In genomic region chr4:178185517-178185916, GRCh38 we compare ENCODE assay signal across 18 cellular contexts.
DNase-seq lines count a peak whose midpoint lies in the region; ATAC-seq, FAIRE-seq and TF ChIP-seq lines count a peak whose summit lies in the region.
"Had no signal": no experiment of that assay in that cellular context is flagged by ENCODE, and none has a peak within 500 bp of the region (broad histone marks: within the 10 kb centered on the region; RNA-seq: fewer than 3 reads in every experiment).

No MANE protein-coding gene starts in this region.

- intact Hi-C loops in Right ventricle myocardium inferior (cut with DNase I): no loop called here
- intact Hi-C loops in cardiac septum (cut with DNase I): loop anchor here (2.0 kb wide), 1 partner anchor 13 kb away; no protein-coding TSS in a partner anchor
- intact Hi-C loops in heart right ventricle (cut with DNase I): no loop called here
- intact Hi-C loops in right cardiac atrium (cut with DNase I): no loop called here

- H3K36me3 ChIP-seq in heart right ventricle: no peaks in the 10 kb centered on the region

- no peak for FAIRE-seq in GM12891 (lab: Jason Lieb, UNC)
- FAIRE-seq: GM12892, GM19239, HepG2, HTR-8/SVneo had no signal

- TF ChIP-seq POLR2A in GM12891 (IDR thresholded peaks at IDR 0.05; ENCODE audit: low read depth, low read length): no peak

- TF ChIP-seq CTCF in heart right ventricle (IDR thresholded peaks at IDR 0.05): no peak

- H3K4me3 ChIP-seq in heart right ventricle (no peak overlapping the region), right cardiac atrium (ENCODE audit: low read length) (no peak overlapping the region)

- peaks cover 0 to 15% (median 0%) of the 10 kb centered on the region in 11 donors for H3K9me3 ChIP-seq in heart right ventricle
- no peaks in the 10 kb centered on the region for H3K9me3 ChIP-seq in right cardiac atrium (ENCODE audit: control insufficient read depth, low read length)

- H3K27me3 ChIP-seq in heart right ventricle (no peaks in the 10 kb centered on the region), right cardiac atrium (ENCODE audit: control insufficient read depth, insufficient read depth) (no peaks in the 10 kb centered on the region)

- H3K27ac ChIP-seq in heart right ventricle (peak overlapping the region in 7 of 10 donors; percentile 5 to 70 (median 63)), right cardiac atrium (ENCODE audit: low read length) (no peak overlapping the region)
- H3K27ac ChIP-seq: 22Rv1 had no signal

- ATAC-seq in Right ventricle myocardium inferior (peak; percentile 91), heart right ventricle (peak; percentile 80 to 99 (median 96)), right cardiac atrium (peak; percentile 86 to 90), GM19463 (IDR thresholded peaks at IDR 0.05; ENCODE audit: unreplicated experiment) (no peak), HG03175 (IDR thresholded peaks at IDR 0.05; ENCODE audit: unreplicated experiment) (no peak)
- ATAC-seq: HepG2 had no signal

- H3K4me1 ChIP-seq in heart right ventricle: peaks cover 0 to 7% (median 0%) of the 10 kb centered on the region in 9 donors
- H3K4me1 ChIP-seq in right cardiac atrium (ENCODE audit: control insufficient read depth, insufficient read depth, low read length): no peaks in the 10 kb centered on the region

- DNase-seq in Right ventricle myocardium inferior (ENCODE audit: missing footprints) (no peak), cardiac septum (ENCODE audit: low spot score) (no peak), heart right ventricle (peak in 1 of 2 donors; percentile 48), right cardiac atrium (peak in 2 of 3 donors; percentile 42 to 46), NAMALWA (ENCODE audit: low spot score) (no peak), GM12891 (ENCODE audit: insufficient read length, low spot score) (no peak)
- DNase-seq: Calu3; CD8-positive, alpha-beta memory T cell; DMS 273 treated with DMSO at 0.1 percent for 48 hours; HCEC 1CT; HFFc6 had no signal

- 3 to 7% methylated on average over 3 of the region's 3 CpGs for WGBS in heart right ventricle, 2 donors
- WGBS in right cardiac atrium: 10% methylated on average over 3 of the region's 3 CpGs

TF ChIP-seq in GM12891, 5 proteins besides CTCF, POLR2A, EP300 and RAD21:
- no peak for TF ChIP-seq PAX5 (IDR thresholded peaks at IDR 0.05; ENCODE audit: insufficient read depth, low read length, severe bottlenecking)
- TF ChIP-seq TAF1 (IDR thresholded peaks at IDR 0.05; ENCODE audit: low read depth, low read length): no peak
- TF ChIP-seq SPI1 (IDR thresholded peaks at IDR 0.05; ENCODE audit: low read depth, low read length): no peak
- no peak for TF ChIP-seq POLR2AphosphoS5 (IDR thresholded peaks at IDR 0.05; ENCODE audit: low read depth, low read length)
- no peak for TF ChIP-seq POU2F2 (IDR thresholded peaks at IDR 0.05; ENCODE audit: low read depth, low read length)

Comparison
In these comparisons a context has a peak if more than half of its experiments do, and no peak if none do; other contexts are left out.
1. DNase-seq: peak in right cardiac atrium (2 of 3); none in Right ventricle myocardium inferior (single experiment), cardiac septum (single experiment), NAMALWA (single experiment) and GM12891 (single experiment).
2. ATAC-seq: peak in Right ventricle myocardium inferior (single experiment), heart right ventricle (8 of 8) and right cardiac atrium (2 of 2); none in GM19463 (single experiment) and HG03175 (single experiment).